Comparison of ENCODE assay signal across 23 cellular contexts in genomic region chr3:171340415-171340814, GRCh38.
A peak's percentile ranks its signal among the peaks of the same experiment; 100 is the strongest.
DNase-seq lines count a peak whose midpoint lies in the region; ATAC-seq, FAIRE-seq and TF ChIP-seq lines count a peak whose summit lies in the region.
"Had no signal": no experiment of that assay in that cellular context is flagged by ENCODE, and none has a peak within 500 bp of the region (broad histone marks: within the 10 kb centered on the region; RNA-seq: fewer than 3 reads in every experiment).

No MANE protein-coding gene starts in this region.

- no peaks in the 10 kb centered on the region for H3K4me1 Mint-ChIP-seq in glutamatergic neuron (ENCODE audit: low read depth, unreplicated experiment)

- peak; percentile 76 for ATAC-seq in mucosa of descending colon
- ATAC-seq in HG02852 (IDR thresholded peaks at IDR 0.05; ENCODE audit: unreplicated experiment): no peak
- no peak for ATAC-seq in GM21717 (IDR thresholded peaks at IDR 0.05; ENCODE audit: unreplicated experiment)
- ATAC-seq: HCT116, Right ventricle myocardium inferior, SK-N-SH treated with all-trans-retinoic acid at 6 μM for 48 hours had no signal

- H3K4me3 ChIP-seq in keratinocyte (ENCODE audit: control insufficient read depth in 2 of 3, extremely low read depth in 1 of 3, insufficient read depth in 2 of 3, low read depth in 1 of 3, low read length in 3 of 3): no peak overlapping the region
- H3K4me3 ChIP-seq in mucosa of descending colon: no peak overlapping the region
- H3K4me3 ChIP-seq: PC-9, SJCRH30 had no signal

- dilution Hi-C loops in keratinocyte (cut with MboI; ENCODE audit: extremely low pct_ligation_motif_present, low sequenced_read_pairs): no loop called here

- no peaks in the 10 kb centered on the region for H3K79me2 ChIP-seq in keratinocyte (ENCODE audit: control insufficient read depth, insufficient read depth, low read length)

- H3K36me3 ChIP-seq in keratinocyte (ENCODE audit: control insufficient read depth in 2 of 2, extremely low read depth in 1 of 2, insufficient read depth in 2 of 2, low read length in 2 of 2) (no peaks in the 10 kb centered on the region), mucosa of descending colon (ENCODE audit: low read depth) (no peaks in the 10 kb centered on the region)
- H3K36me3 ChIP-seq: BE2C, SJCRH30 had no signal

- no peaks in the 10 kb centered on the region for H3K9me1 ChIP-seq in keratinocyte (ENCODE audit: control insufficient read depth, extremely low read depth, insufficient read depth, low read length)

- H3K27ac ChIP-seq in keratinocyte (ENCODE audit: control insufficient read depth, insufficient read depth, low read length): no peak overlapping the region
- H3K27ac ChIP-seq: KMS-11, PC-9, SJCRH30 had no signal

- H3K4me1 ChIP-seq in keratinocyte (ENCODE audit: control insufficient read depth, extremely low read depth, insufficient read depth, low read length) (no peaks in the 10 kb centered on the region), mucosa of descending colon (ENCODE audit: low read depth) (peaks cover 9% of the 10 kb centered on the region)
- H3K4me1 ChIP-seq: SJCRH30 had no signal

- TF ChIP-seq CTCF in keratinocyte (optimal IDR thresholded peaks at IDR 0.05 in 1 of 3, IDR thresholded peaks at IDR 0.05 in 1 of 3, conservative IDR thresholded peaks at IDR 0.05 in 1 of 3; ENCODE audit: extremely low read depth in 1 of 3, insufficient read depth in 2 of 3, low read length in 3 of 3): no peak
- TF ChIP-seq CTCF in mucosa of descending colon (IDR thresholded peaks at IDR 0.05): no peak
- no peak for TF ChIP-seq CTCF in glutamatergic neuron (IDR thresholded peaks at IDR 0.05; ENCODE audit: partially characterized antibody, unreplicated experiment)

- no peaks in the 10 kb centered on the region for H3K9me3 ChIP-seq in keratinocyte (ENCODE audit: control insufficient read depth, low read depth, low read length)
- H3K9me3 ChIP-seq in mucosa of descending colon: no peaks in the 10 kb centered on the region
- H3K9me3 ChIP-seq: BE2C, SJCRH30 had no signal

- no peaks in the 10 kb centered on the region for H4K20me1 ChIP-seq in keratinocyte (ENCODE audit: control insufficient read depth, extremely low read depth, insufficient read depth, low read length)

- no peak overlapping the region for H3K4me3 Mint-ChIP-seq in glutamatergic neuron (ENCODE audit: unreplicated experiment)
- H3K4me3 Mint-ChIP-seq: CD14-positive monocyte; CD8-positive, alpha-beta memory T cell had no signal

- FAIRE-seq in keratinocyte (lab: Jason Lieb, UNC): peak; percentile 13

- no peak overlapping the region for H3K27ac Mint-ChIP-seq in glutamatergic neuron (ENCODE audit: unreplicated experiment)
- H3K27ac Mint-ChIP-seq: CD14-positive monocyte; CD8-positive, alpha-beta memory T cell had no signal

- no peak overlapping the region for H3K9ac ChIP-seq in keratinocyte (ENCODE audit: control insufficient read depth, extremely low read depth, insufficient read depth, low read length)
- H3K9ac ChIP-seq: KMS-11 had no signal

- H2AFZ ChIP-seq in keratinocyte (ENCODE audit: control insufficient read depth, low read length): no peak overlapping the region
- H2AFZ ChIP-seq: PC-9 had no signal

- no peaks in the 10 kb centered on the region for H3K27me3 Mint-ChIP-seq in glutamatergic neuron (ENCODE audit: unreplicated experiment)
- H3K27me3 Mint-ChIP-seq: CD8-positive, alpha-beta memory T cell had no signal

- intact Hi-C loops in mucosa of descending colon (cut with DNase I, micrococcal nuclease): no loop called here

- DNase-seq in DMS53 (lab: John Stamatoyannopoulos, UW) (peak; percentile 9), DMS53 treated with DMSO at 0.1 percent for 48 hours (lab: John Stamatoyannopoulos, UW; ENCODE audit: unreplicated experiment) (no peak), keratinocyte (ENCODE audit: low read depth, low spot score) (no peak), mucosa of descending colon (peak in 1 of 3 donors; percentile 34), glutamatergic neuron (no peak), T-helper 1 cell (no peak)
- DNase-seq: ACHN; BE2C; CD8-positive, alpha-beta memory T cell; DMS 273 treated with DMSO at 0.1 percent for 48 hours; DND-41; IMR-90; MM.1S; NCI-H524 treated with DMSO at 0.1 percent for 48 hours; PC-9; SJCRH30 had no signal

- H3K27me3 ChIP-seq in keratinocyte (ENCODE audit: control insufficient read depth, extremely low read depth, insufficient read depth, low read length): no peaks in the 10 kb centered on the region
- H3K27me3 ChIP-seq: BE2C, SJCRH30 had no signal

- H3K36me3 Mint-ChIP-seq in glutamatergic neuron (ENCODE audit: unreplicated experiment): no peaks in the 10 kb centered on the region
- H3K36me3 Mint-ChIP-seq: CD14-positive monocyte had no signal

- no peak overlapping the region for H3K4me2 ChIP-seq in keratinocyte (ENCODE audit: control insufficient read depth, extremely low read depth, insufficient read depth, low read depth, low read length)
- H3K4me2 ChIP-seq: KMS-11, PC-9 had no signal

- H3K9me3 Mint-ChIP-seq in glutamatergic neuron (ENCODE audit: unreplicated experiment): peaks cover 3% of the 10 kb centered on the region
